ENCODE assay signal across 8 cellular contexts in the genomic region with DNA sequence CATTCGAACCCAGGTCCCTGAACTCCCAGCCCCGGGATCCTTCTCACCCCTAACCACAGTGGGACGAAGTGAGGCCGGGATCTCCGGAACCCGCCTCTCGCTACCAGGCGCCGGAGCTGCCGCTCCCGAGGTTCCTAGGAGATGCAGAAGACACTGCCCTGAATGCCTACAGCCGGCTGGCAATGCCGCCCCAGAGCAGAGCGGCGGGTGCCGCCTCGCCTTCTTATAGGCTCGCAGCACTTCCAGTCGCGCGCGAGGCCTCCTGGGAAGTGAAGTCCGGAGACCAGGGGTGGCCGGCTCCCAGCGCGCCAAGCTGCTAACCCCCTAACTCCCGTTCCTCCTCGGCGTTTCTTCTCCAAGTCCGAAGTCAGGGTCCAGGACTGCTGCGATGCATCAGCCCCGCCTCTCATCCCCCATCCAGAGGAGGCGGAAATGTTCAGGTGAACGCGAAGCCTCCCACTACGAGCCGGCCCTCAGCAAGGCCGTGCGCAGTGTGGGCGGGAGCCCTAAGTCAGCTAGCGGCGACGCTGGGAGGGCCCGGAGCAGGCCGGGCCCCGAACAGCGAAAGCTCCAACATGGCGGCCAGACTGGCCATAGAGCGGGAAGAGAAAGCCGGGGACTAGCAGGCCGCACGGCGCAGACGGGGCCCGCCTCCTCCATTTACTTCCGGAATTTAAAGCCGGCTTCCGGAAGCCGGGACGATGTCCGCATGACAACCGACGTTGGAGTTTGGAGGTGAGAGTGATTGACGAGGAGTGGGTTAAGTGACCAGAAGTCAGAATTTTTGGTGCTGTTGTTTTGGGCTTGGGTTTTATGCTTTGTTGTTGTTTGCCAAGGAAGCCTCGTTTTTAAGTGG. TPM values are rescaled to one million over a fixed set of nuclear protein-coding genes. Genes with fewer than 3 reads are reported as not detected.
DNase-seq lines count a peak whose midpoint lies in the region; ATAC-seq and TF ChIP-seq lines count a peak whose summit lies in the region.

A gene with protein sequence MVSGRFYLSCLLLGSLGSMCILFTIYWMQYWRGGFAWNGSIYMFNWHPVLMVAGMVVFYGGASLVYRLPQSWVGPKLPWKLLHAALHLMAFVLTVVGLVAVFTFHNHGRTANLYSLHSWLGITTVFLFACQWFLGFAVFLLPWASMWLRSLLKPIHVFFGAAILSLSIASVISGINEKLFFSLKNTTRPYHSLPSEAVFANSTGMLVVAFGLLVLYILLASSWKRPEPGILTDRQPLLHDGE (minus strand): TSS at position 197 of the 856 bp plus-strand sequence. CDS start 5,169 bp downstream, outside the sequence.
Gene TMEM138 (plus strand): TSS at position 689 of the 856 bp plus-strand sequence. CDS start 2,017 bp downstream, outside the sequence.

- DNase-seq in AG09309 (ENCODE audit: low read depth) (peak; percentile 79), NCI-H446 (lab: John Stamatoyannopoulos, UW) (peak; percentile 93 to 96), cerebellum (ENCODE audit: low spot score) (peak; percentile 94), kidney epithelial cell (ENCODE audit: low read depth) (peak; percentile 74)
- peak; percentile 78 for DNase-seq in activated CD4-positive, alpha-beta T cell treated with anti-CD3 and anti-CD28 coated beads for 1 hour
- peak; percentile 89 to 90 for DNase-seq in stimulated activated CD4-positive, alpha-beta T cell treated with anti-CD3 and anti-CD28 coated beads, Interleukin-15, amount 100 ng/mL, for 48 hours (ENCODE audit: low read depth in 2 of 2)

- H3K36me3 ChIP-seq in kidney epithelial cell (ENCODE audit: control insufficient read depth, insufficient read depth, low read length): no peaks in the 10 kb centered on the region

- H3K27me3 ChIP-seq in kidney epithelial cell (ENCODE audit: control insufficient read depth, insufficient read depth, low read length): no peaks in the 10 kb centered on the region

- ATAC-seq in GM19023 (IDR thresholded peaks at IDR 0.05; ENCODE audit: unreplicated experiment): peak; percentile 87
- peak; percentile 90 for ATAC-seq in HG03280 (IDR thresholded peaks at IDR 0.05; ENCODE audit: unreplicated experiment)

- H3K4me3 ChIP-seq in AG09309 (ENCODE audit: control insufficient read depth, low read depth, low read length) (peak within 1 kb of the TSS; percentile 80), kidney epithelial cell (ENCODE audit: low read depth, low read length) (peak within 1 kb of the TSS; percentile 59)

- TF ChIP-seq CTCF in AG09309 (IDR thresholded peaks at IDR 0.05; ENCODE audit: control insufficient read depth, insufficient read depth, low read depth, low read length, missing control alignments): no peak
- no peak for TF ChIP-seq CTCF in kidney epithelial cell (IDR thresholded peaks at IDR 0.05; ENCODE audit: insufficient read depth, low read length, poor library complexity, severe bottlenecking)

RNA-seq across cellular contexts. Expression of the first gene that starts in this region (rescaled TPM):
- total RNA-seq in cerebellum (15.2 TPM), kidney epithelial cell (30.2 and 39.0 TPM in 2 replicates)

RNA-seq across cellular contexts. Expression of gene TMEM138, which starts in this region (rescaled TPM):
- total RNA-seq in cerebellum (30.0 TPM), kidney epithelial cell (28.0 and 38.8 TPM in 2 replicates)

Comparison
In these comparisons a context has a peak if more than half of its experiments do, and no peak if none do; other contexts are left out.
1. Peak in every context shown above with its lines: DNase-seq, ATAC-seq and H3K4me3 ChIP-seq.